Comparison of ENCODE assay signal across 11 cellular contexts in genomic region chr4:173211838-173212237, GRCh38. TPM values are rescaled to one million over a fixed set of nuclear protein-coding genes. Genes with fewer than 3 reads are reported as not detected.
A peak's percentile ranks its signal among the peaks of the same experiment; 100 is the strongest.
DNase-seq lines count a peak whose midpoint lies in the region; ATAC-seq, FAIRE-seq and TF ChIP-seq lines count a peak whose summit lies in the region.
"Had no signal": no experiment of that assay in that cellular context is flagged by ENCODE, and none has a peak within 500 bp of the region (broad histone marks: within the 10 kb centered on the region; RNA-seq: fewer than 3 reads in every experiment).

No MANE protein-coding gene starts in this region.

- no peak overlapping the region for H3K14ac ChIP-seq in H1 (ENCODE audit: insufficient read length)

- H3K4me1 ChIP-seq in MM.1S (ENCODE audit: low read length): no peaks in the 10 kb centered on the region
- H3K4me1 ChIP-seq in H1 (replicated peaks in 1 of 4; ENCODE audit: control insufficient read depth in 3 of 4, insufficient read depth in 4 of 4, low read length in 3 of 4): peaks cover 2 to 9% (median 7%) of the 10 kb centered on the region in 4 experiments; a peak in 5 of 7 replicates
- no peaks in the 10 kb centered on the region for H3K4me1 ChIP-seq in lower lobe of right lung

- H3K79me2 ChIP-seq in MM.1S (ENCODE audit: low read length): peaks cover 4% of the 10 kb centered on the region; the same call in 1 of the 2 replicates
- peaks cover 4 to 96% of the 10 kb centered on the region in 2 experiments; a peak in 2 of 4 replicates for H3K79me2 ChIP-seq in H1 (ENCODE audit: control insufficient read depth in 1 of 2, insufficient read depth in 2 of 2, low read length in 2 of 2)

- POLR2A ChIA-PET in H1 (lab: Charles Lee; ENCODE audit: partially characterized antibody): no interaction called here

- H3K9me3 Mint-ChIP-seq in activated naive CD8-positive, alpha-beta T cell treated with anti-CD3 and anti-CD28 coated beads, Interleukin-2, amount 50 U/mL, for 24 hours: no peaks in the 10 kb centered on the region
- no peaks in the 10 kb centered on the region for H3K9me3 Mint-ChIP-seq in activated naive CD8-positive, alpha-beta T cell treated with anti-CD3 and anti-CD28 coated beads for 36 hours
- H3K9me3 Mint-ChIP-seq: activated naive CD4-positive, alpha-beta T cell treated with anti-CD3 and anti-CD28 coated beads, Interleukin-2, amount 10 ng/mL, durations not matched to agents 7 days and 5 days had no signal

- 28% methylated on average over 1 of the region's 1 CpG; no CpG with 5 or more reads in 1 of the 2 experiments for WGBS in H1 (ENCODE audit: extremely low coverage in 1 of 2, insufficient coverage in 1 of 2, insufficient read length in 1 of 2, insufficient replicate concordance in 2 of 2, low coverage in 1 of 2, low lambda C conversion rate in 2 of 2, missing lambda C conversion rate in 1 of 2), 2 experiments

- H3K4ac ChIP-seq in H1 (replicated peaks; ENCODE audit: insufficient read length, low read depth, low read length): no peak overlapping the region

- no peak for TF ChIP-seq EP300 in H1 (IDR thresholded peaks at IDR 0.05; ENCODE audit: borderline replicate concordance in 1 of 2, low read depth in 2 of 2, low read length in 2 of 2)

- H3K9ac ChIP-seq in MM.1S (ENCODE audit: low read length): no peak overlapping the region
- H3K9ac ChIP-seq in H1 (replicated peaks in 1 of 4; ENCODE audit: extremely low read depth in 1 of 4, low read depth in 3 of 4, low read length in 3 of 4): no peak overlapping the region
- H3K9ac ChIP-seq: BLaER1 treated with 17β-estradiol and CSF1 and Interleukin-3, amounts not matched to agents 10 nM and 100 nM had no signal

- no peaks in the 10 kb centered on the region for H3F3A ChIP-seq in MM.1S (ENCODE audit: insufficient read depth, low read length)

- no peak for TF ChIP-seq RAD21 in H1 (IDR thresholded peaks at IDR 0.05 in 1 of 2, conservative IDR thresholded peaks at IDR 0.05 in 1 of 2; ENCODE audit: low read depth in 2 of 2, low read length in 2 of 2)

- H4K20me1 ChIP-seq in MM.1S (ENCODE audit: insufficient read depth, low read length) (no peaks in the 10 kb centered on the region), H1 (replicated peaks in 1 of 2; ENCODE audit: control insufficient read depth in 1 of 2, insufficient read depth in 2 of 2, low read length in 2 of 2) (peaks cover 3 to 8% of the 10 kb centered on the region in 2 experiments)

- no peaks in the 10 kb centered on the region for H3K27me3 ChIP-seq in MM.1S (replicated peaks; ENCODE audit: insufficient read depth, low read length)
- H3K27me3 ChIP-seq in H1 (replicated peaks in 1 of 4; ENCODE audit: control insufficient read depth in 3 of 4, extremely low read depth in 1 of 4, insufficient read depth in 3 of 4, low read length in 3 of 4): no peaks in the 10 kb centered on the region
- no peaks in the 10 kb centered on the region for H3K27me3 ChIP-seq in lower lobe of right lung (ENCODE audit: low read depth)
- H3K27me3 ChIP-seq: BLaER1 treated with 17β-estradiol and CSF1 and Interleukin-3, amounts not matched to agents 10 nM and 100 nM; tibial artery had no signal

- H2AK5ac ChIP-seq in H1 (ENCODE audit: low read depth, low read length): no peak overlapping the region

- CTCF ChIA-PET in H1 (lab: Charles Lee; ENCODE audit: partially characterized antibody): interaction anchor here (0.8 to 2.1 kb wide), 3 partner anchors 21 to 199 kb away, joined by 3 to 7 read pairs (median 5); no protein-coding TSS in a partner anchor

- H4K8ac ChIP-seq in H1 (ENCODE audit: extremely low read depth, insufficient read depth, low read length): no peak overlapping the region

- H4K5ac ChIP-seq in H1 (ENCODE audit: insufficient read length, low read depth, low read length): no peak overlapping the region

- TF ChIP-seq POLR2A in H1 (IDR thresholded peaks at IDR 0.05; ENCODE audit: control extremely low read depth in 1 of 2, low read depth in 2 of 2, low read length in 2 of 2): no peak

- H2AFZ ChIP-seq in MM.1S (ENCODE audit: low read length) (no peak overlapping the region), H1 (ENCODE audit: low read length) (no peak overlapping the region)

- peaks cover 3% of the 10 kb centered on the region for H3K36me3 Mint-ChIP-seq in activated naive CD8-positive, alpha-beta T cell treated with anti-CD3 and anti-CD28 coated beads, Interleukin-2, amount 50 U/mL, for 24 hours (ENCODE audit: low read depth)
- no peaks in the 10 kb centered on the region for H3K36me3 Mint-ChIP-seq in activated naive CD8-positive, alpha-beta T cell treated with anti-CD3 and anti-CD28 coated beads for 36 hours

- peaks cover 12% of the 10 kb centered on the region for H3K4me1 Mint-ChIP-seq in activated naive CD8-positive, alpha-beta T cell treated with anti-CD3 and anti-CD28 coated beads, Interleukin-2, amount 50 U/mL, for 24 hours
- peaks cover 13% of the 10 kb centered on the region for H3K4me1 Mint-ChIP-seq in activated naive CD8-positive, alpha-beta T cell treated with anti-CD3 and anti-CD28 coated beads for 36 hours
- H3K4me1 Mint-ChIP-seq: activated naive CD4-positive, alpha-beta T cell treated with anti-CD3 and anti-CD28 coated beads, Interleukin-2, amount 10 ng/mL, durations not matched to agents 7 days and 5 days had no signal

- no peaks in the 10 kb centered on the region for H3K36me3 ChIP-seq in MM.1S (replicated peaks; ENCODE audit: insufficient read depth, low read length)
- H3K36me3 ChIP-seq in H1 (ENCODE audit: control insufficient read depth in 2 of 4, insufficient read depth in 4 of 4, low read length in 3 of 4): no peaks in the 10 kb centered on the region
- H3K36me3 ChIP-seq in lower lobe of right lung: no peaks in the 10 kb centered on the region
- H3K36me3 ChIP-seq: tibial artery had no signal

- H2BK5ac ChIP-seq in H1 (ENCODE audit: low read depth, low read length): no peak overlapping the region

- no peak overlapping the region for H3K27ac Mint-ChIP-seq in activated naive CD8-positive, alpha-beta T cell treated with anti-CD3 and anti-CD28 coated beads, Interleukin-2, amount 50 U/mL, for 24 hours
- no peak overlapping the region for H3K27ac Mint-ChIP-seq in activated naive CD8-positive, alpha-beta T cell treated with anti-CD3 and anti-CD28 coated beads for 36 hours
- H3K27ac Mint-ChIP-seq: activated naive CD4-positive, alpha-beta T cell treated with anti-CD3 and anti-CD28 coated beads, Interleukin-2, amount 10 ng/mL, durations not matched to agents 7 days and 5 days had no signal

- no peaks in the 10 kb centered on the region for H3K9me3 ChIP-seq in MM.1S (replicated peaks; ENCODE audit: insufficient read depth, low read length)
- no peaks in the 10 kb centered on the region for H3K9me3 ChIP-seq in H1 (ENCODE audit: insufficient read depth in 2 of 2, low read depth in 1 of 2, low read length in 1 of 2)
- no peaks in the 10 kb centered on the region for H3K9me3 ChIP-seq in lower lobe of right lung
- H3K9me3 ChIP-seq: tibial artery had no signal

- H2BK12ac ChIP-seq in H1 (ENCODE audit: low read depth, low read length): no peak overlapping the region

- peak; percentile 90 for ATAC-seq in activated naive CD8-positive, alpha-beta T cell treated with anti-CD3 and anti-CD28 coated beads, Interleukin-2, amount 50 U/mL, for 24 hours
- no peak for ATAC-seq in lower lobe of right lung

- intact Hi-C loops in lower lobe of right lung (cut with DNase I): no loop called here

- peaks cover 1% of the 10 kb centered on the region; the same call in 1 of the 2 replicates for H3K79me1 ChIP-seq in H1 (ENCODE audit: low read depth, low read length)

- H3K27ac ChIP-seq in MM.1S (ENCODE audit: low read length): no peak overlapping the region
- no peak overlapping the region for H3K27ac ChIP-seq in H1 (ENCODE audit: low read depth, low read length)
- no peak overlapping the region for H3K27ac ChIP-seq in lower lobe of right lung
- H3K27ac ChIP-seq: BLaER1 treated with 17β-estradiol and CSF1 and Interleukin-3, amounts not matched to agents 10 nM and 100 nM; tibial artery had no signal

- no peaks in the 10 kb centered on the region for H3K23me2 ChIP-seq in H1 (ENCODE audit: low read depth, low read length)

- H3K27me3 Mint-ChIP-seq in activated naive CD8-positive, alpha-beta T cell treated with anti-CD3 and anti-CD28 coated beads, Interleukin-2, amount 50 U/mL, for 24 hours: no peaks in the 10 kb centered on the region
- H3K27me3 Mint-ChIP-seq in activated naive CD8-positive, alpha-beta T cell treated with anti-CD3 and anti-CD28 coated beads for 36 hours: no peaks in the 10 kb centered on the region
- H3K27me3 Mint-ChIP-seq: activated naive CD4-positive, alpha-beta T cell treated with anti-CD3 and anti-CD28 coated beads, Interleukin-2, amount 10 ng/mL, durations not matched to agents 7 days and 5 days had no signal

- H3K4me3 ChIP-seq in MM.1S (ENCODE audit: low read length) (no peak overlapping the region), H1 (ENCODE audit: extremely low read depth in 1 of 4, insufficient read depth in 2 of 4, low read depth in 3 of 4, low read length in 4 of 4) (no peak overlapping the region), lower lobe of right lung (no peak overlapping the region)
- H3K4me3 ChIP-seq: BLaER1 treated with 17β-estradiol and CSF1 and Interleukin-3, amounts not matched to agents 10 nM and 100 nM; tibial artery had no signal

- H3K4me3 Mint-ChIP-seq in activated naive CD8-positive, alpha-beta T cell treated with anti-CD3 and anti-CD28 coated beads, Interleukin-2, amount 50 U/mL, for 24 hours: no peak overlapping the region
- H3K4me3 Mint-ChIP-seq in activated naive CD8-positive, alpha-beta T cell treated with anti-CD3 and anti-CD28 coated beads for 36 hours: no peak overlapping the region
- H3K4me3 Mint-ChIP-seq: activated naive CD4-positive, alpha-beta T cell treated with anti-CD3 and anti-CD28 coated beads, Interleukin-2, amount 10 ng/mL, durations not matched to agents 7 days and 5 days had no signal

- no peak for DNase-seq in activated naive CD8-positive, alpha-beta T cell treated with anti-CD3 and anti-CD28 coated beads, Interleukin-2, amount 50 U/mL, for 24 hours
- no peak for DNase-seq in activated naive CD8-positive, alpha-beta T cell treated with anti-CD3 and anti-CD28 coated beads for 36 hours
- DNase-seq in MM.1S (peak; percentile 61), H1 (ENCODE audit: low read depth in 1 of 2, low spot score in 2 of 2) (no peak), stromal cell of bone marrow (ENCODE audit: low read depth) (peak; percentile 28), frontal cortex (ENCODE audit: low spot score in 2 of 2) (no peak), lower lobe of right lung (no peak), NCI-H1694 (lab: John Stamatoyannopoulos, UW) (no peak)
- DNase-seq: activated naive CD4-positive, alpha-beta T cell treated with anti-CD3 and anti-CD28 coated beads, Interleukin-2, amount 10 ng/mL, durations not matched to agents 7 days and 5 days; tibial artery had no signal

- no peak overlapping the region for H3K56ac ChIP-seq in H1 (replicated peaks; ENCODE audit: insufficient read length, low read depth, low read length)

- no peak overlapping the region for H2BK120ac ChIP-seq in H1 (replicated peaks; ENCODE audit: low read depth, low read length)

- no peak overlapping the region for H2BK20ac ChIP-seq in H1 (ENCODE audit: low read length)

- no peaks in the 10 kb centered on the region for H3K9me2 ChIP-seq in MM.1S (replicated peaks; ENCODE audit: insufficient read depth, low read length)

- TF ChIP-seq CTCF in MM.1S (IDR thresholded peaks at IDR 0.05; ENCODE audit: low read length): no peak
- no peak for TF ChIP-seq CTCF in H1 (IDR thresholded peaks at IDR 0.05; ENCODE audit: control extremely low read depth in 1 of 3, insufficient read depth in 1 of 3, low read depth in 1 of 3, low read length in 3 of 3)
- TF ChIP-seq CTCF in lower lobe of right lung (IDR thresholded peaks at IDR 0.05): no peak

- FAIRE-seq in H1 (lab: Jason Lieb, UNC): no peak
- FAIRE-seq in frontal cortex (lab: Jason Lieb, UNC): no peak

- no peak overlapping the region for H3K18ac ChIP-seq in H1 (ENCODE audit: extremely low read depth, low read length)

- H3K23ac ChIP-seq in H1 (ENCODE audit: insufficient read length): no peak overlapping the region

- H4K91ac ChIP-seq in H1 (replicated peaks; ENCODE audit: insufficient read length, low read length): no peak overlapping the region

- H3K4me2 ChIP-seq in MM.1S (ENCODE audit: low read depth, low read length): no peak overlapping the region
- no peak overlapping the region for H3K4me2 ChIP-seq in H1 (ENCODE audit: insufficient read depth in 1 of 2, low read depth in 2 of 2, low read length in 2 of 2)
- H3K4me2 ChIP-seq: BLaER1 treated with 17β-estradiol and CSF1 and Interleukin-3, amounts not matched to agents 10 nM and 100 nM had no signal

- no peak overlapping the region for H2BK15ac ChIP-seq in H1 (ENCODE audit: low read length)

RNA-seq across cellular contexts. Expression of gene GALNT7, which starts 43.2 kb away (rescaled TPM):
- total RNA-seq in activated naive CD8-positive, alpha-beta T cell treated with anti-CD3 and anti-CD28 coated beads for 36 hours: 10 to 100 TPM; 14.3 to 14.7 TPM
- 78.9 and 85.5 TPM in 2 replicates for total RNA-seq in H1 (2021; fragmentation: NEBNext Ultra II Directional; extraction: Animal tissue kit (Norgen Biotek cat#: 25700))
- 11.1 and 22.4 TPM in 2 replicates for polyA plus RNA-seq in H1 (2011; rRNA removed)
- 25.8 TPM for polyA plus RNA-seq in H1 (2011; cell fraction: cytosol; rRNA removed)
- 19.5 TPM for polyA plus RNA-seq in H1 (2011; cell fraction: nucleus; rRNA removed)
- 36.2 to 78.8 TPM (median 45.0 TPM) in 4 replicates for polyA plus RNA-seq in H1 (2012, experiment 1 of 2)
- polyA plus RNA-seq in H1 (2012, experiment 2 of 2): 3.2 TPM
- polyA plus RNA-seq in H1 (2013, experiment 1 of 2): 70.1 TPM
- polyA plus RNA-seq in H1 (2013, experiment 2 of 2): 71.3 TPM
- 52.2 and 73.6 TPM in 2 replicates for polyA minus RNA-seq in H1 (2011; rRNA and poly(A)+ RNA removed)
- polyA minus RNA-seq in H1 (2011; cell fraction: cytosol; rRNA and poly(A)+ RNA removed): 32.2 TPM
- 71.8 TPM for polyA minus RNA-seq in H1 (2011; cell fraction: nucleus; rRNA and poly(A)+ RNA removed)
- total RNA-seq in frontal cortex (13.5 TPM), lower lobe of right lung (22.0 TPM)

Comparison
In these comparisons a context has a peak if more than half of its experiments do, and no peak if none do; other contexts are left out.
1. DNase-seq: peak in MM.1S (single experiment) and stromal cell of bone marrow (single experiment); none in activated naive CD8-positive, alpha-beta T cell treated with anti-CD3 and anti-CD28 coated beads, Interleukin-2, amount 50 U/mL, for 24 hours (single experiment), activated naive CD8-positive, alpha-beta T cell treated with anti-CD3 and anti-CD28 coated beads for 36 hours (single experiment), H1 (0 of 2), frontal cortex (0 of 2), lower lobe of right lung (single experiment) and NCI-H1694 (single experiment).